8 cellular contexts compared by ENCODE assay signal in genomic region chr4:74934016-74934821, GRCh38. TPM values are rescaled to one million over a fixed set of nuclear protein-coding genes. Genes with fewer than 3 reads are reported as not detected.
DNase-seq lines count a peak whose midpoint lies in the region; TF ChIP-seq lines count a peak whose summit lies in the region.

No MANE protein-coding gene starts in this region.

- H3K4me2 ChIP-seq in PC-9, result peak overlapping the region; percentile 94

- no peak overlapping the region for H3K27ac ChIP-seq in PC-9
- H3K27ac ChIP-seq in thyroid gland, result peak overlapping the region; percentile 87 to 99 (median 98)

- H3K27ac Mint-ChIP-seq in endothelial cell (ENCODE audit: unreplicated experiment), result no peak overlapping the region

- DNase-seq in NCI-H82 (lab: John Stamatoyannopoulos, UW), result peak; percentile 44
- DNase-seq in NCI-H82 treated with DMSO at 0.1 percent for 48 hours (lab: John Stamatoyannopoulos, UW; ENCODE audit: unreplicated experiment), result no peak
- peak; percentile 16 to 50 for DNase-seq in PC-9
- peak; percentile 34 for DNase-seq in endothelial cell (ENCODE audit: low spot score)
- DNase-seq in medulla oblongata (ENCODE audit: extremely low spot score), result peak; percentile 33
- peak; percentile 76 to 78 for DNase-seq in thyroid gland
- DNase-seq in activated gamma-delta T cell treated with Interleukin-2 at 50 U/mL for 16 hours, result no peak
- DNase-seq in mesenteric fat pad (ENCODE audit: low spot score), result no peak

- H2AFZ ChIP-seq in PC-9, result peak overlapping the region; percentile 96

- peaks cover 11% of the 10 kb centered on the region for H3K4me1 Mint-ChIP-seq in endothelial cell (ENCODE audit: unreplicated experiment)

- H3F3A ChIP-seq in PC-9 (ENCODE audit: insufficient read depth, low read depth), result no peaks in the 10 kb centered on the region

- 1 to 2% methylated on average over 42 to 45 of the region's 45 CpGs for WGBS in thyroid gland, 2 donors

- TF ChIP-seq CTCF in PC-9 (conservative IDR thresholded peaks at IDR 0.05) (no peak), endothelial cell (IDR thresholded peaks at IDR 0.05; ENCODE audit: unreplicated experiment) (no peak), thyroid gland (IDR thresholded peaks at IDR 0.05) (no peak)

- CTCF ChIA-PET in PC-9 (lab: Charles Lee), result no interaction called here

- no peaks in the 10 kb centered on the region for H4K20me1 ChIP-seq in PC-9 (ENCODE audit: insufficient read depth)

- TF ChIP-seq POLR2A in thyroid gland (IDR thresholded peaks at IDR 0.05), result peak in 1 of 2 donors; percentile 79

- no peaks in the 10 kb centered on the region for H3K27me3 ChIP-seq in PC-9 (ENCODE audit: insufficient read depth, low read depth)
- no peaks in the 10 kb centered on the region for H3K27me3 ChIP-seq in thyroid gland

- H3K9me3 Mint-ChIP-seq in endothelial cell (ENCODE audit: unreplicated experiment), result no peaks in the 10 kb centered on the region

- H3K4me3 ChIP-seq in PC-9, result peak overlapping the region; percentile 77
- H3K4me3 ChIP-seq in thyroid gland (replicated peaks in 1 of 3), result peak overlapping the region; percentile 72 to 96 (median 74)

- peak overlapping the region; percentile 71 for H3K4me3 Mint-ChIP-seq in endothelial cell (ENCODE audit: unreplicated experiment)

- no peaks in the 10 kb centered on the region for H3K79me2 ChIP-seq in PC-9 (ENCODE audit: low read depth)

- no peaks in the 10 kb centered on the region for H3K36me3 Mint-ChIP-seq in endothelial cell (ENCODE audit: low read depth, unreplicated experiment)

- no peaks in the 10 kb centered on the region for H3K9me2 ChIP-seq in PC-9 (ENCODE audit: insufficient read depth)

- POLR2A ChIA-PET in PC-9 (lab: Charles Lee; ENCODE audit: unreplicated experiment), result no interaction called here

- H3K36me3 ChIP-seq in PC-9 (ENCODE audit: low read depth) (no peaks in the 10 kb centered on the region), thyroid gland (no peaks in the 10 kb centered on the region)

- H3K9me3 ChIP-seq in PC-9 (ENCODE audit: insufficient read depth, low read depth) (no peaks in the 10 kb centered on the region), thyroid gland (no peaks in the 10 kb centered on the region)

- no peaks in the 10 kb centered on the region for H3K4me1 ChIP-seq in PC-9 (replicated peaks; ENCODE audit: insufficient read depth)
- H3K4me1 ChIP-seq in thyroid gland, result peaks cover 7 to 18% of the 10 kb centered on the region in 2 donors

- BruUV-seq in PC-9 (replicated peaks; lab: Mats Ljungman, UMichigan), result no TSS peak

- intact Hi-C loops in PC-9 (cut with micrococcal nuclease; ENCODE audit: unreplicated experiment), result loop anchor here (5.0 to 10.0 kb wide), 2 partner anchors 251 to 353 kb away; no protein-coding TSS in a partner anchor
- intact Hi-C loops in thyroid gland (cut with DNase I), result loop anchor here (5.0 to 10.0 kb wide), 2 partner anchors 188 to 361 kb away; no protein-coding TSS in a partner anchor

- H3K27me3 Mint-ChIP-seq in endothelial cell (ENCODE audit: unreplicated experiment), result peaks cover 17% of the 10 kb centered on the region

RNA-seq across cellular contexts. Expression of gene PARM1, which starts 1.3 kb away (rescaled TPM):
- 0.44 and 0.70 TPM in 2 replicates for total RNA-seq in PC-9 (2021)
- 0.18 TPM for total RNA-seq in endothelial cell (ENCODE audit: unreplicated experiment)
- 100 to 1,000 TPM; 319 to 575 (median 470) TPM for total RNA-seq in thyroid gland
- total RNA-seq in mesenteric fat pad, result 27.5 TPM

Comparison
In these comparisons a context has a peak if more than half of its experiments do, and no peak if none do; other contexts are left out.
1. DNase-seq: peak in NCI-H82 (single experiment), PC-9 (2 of 2), endothelial cell (single experiment), medulla oblongata (single experiment) and thyroid gland (2 of 2); none in NCI-H82 treated with DMSO at 0.1 percent for 48 hours (single experiment), activated gamma-delta T cell treated with Interleukin-2 at 50 U/mL for 16 hours (single experiment) and mesenteric fat pad (single experiment).
2. RNA of gene PARM1, which starts 1.3 kb away (total RNA-seq): 319 to 575 TPM in thyroid gland and 27.5 TPM in mesenteric fat pad (single experiment); 0.44 to 0.70 TPM in PC-9 and 0.18 TPM in endothelial cell (single experiment); every median in the first group is over 10 times any median in the second.